In the genomic region with DNA sequence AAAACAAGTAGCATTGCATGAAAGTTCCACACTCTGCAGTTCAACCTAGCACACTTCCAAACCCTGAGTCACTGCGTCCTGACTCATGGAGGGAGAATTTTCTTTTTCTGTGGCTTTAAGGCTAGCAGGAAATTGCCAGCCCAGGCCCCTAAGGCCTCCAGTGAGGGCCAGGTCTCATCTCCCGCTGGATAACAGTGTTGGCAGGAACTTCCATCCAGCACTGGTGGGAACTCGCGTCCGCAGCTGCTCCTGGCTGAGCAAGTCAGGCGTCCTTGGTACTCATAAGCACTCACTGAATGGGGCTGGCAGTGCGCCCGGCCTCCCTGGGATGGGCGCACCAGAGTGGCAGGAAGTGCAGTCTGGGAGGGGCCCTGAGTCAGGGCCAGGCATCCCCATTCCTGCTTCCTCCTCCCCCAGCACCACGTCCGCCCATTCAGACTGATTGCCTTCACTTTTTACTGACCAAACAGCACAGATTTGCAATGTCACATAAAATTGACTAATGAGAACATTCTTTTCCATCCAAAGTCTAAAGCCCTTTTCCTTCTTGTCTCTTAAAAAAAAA, we compare ENCODE assay signal across 1 cellular context.
TF ChIP-seq lines count a peak whose summit lies in the region.

No MANE protein-coding gene starts in this region.

TF ChIP-seq in GM23338, 12 proteins besides CTCF, POLR2A, EP300 and RAD21 (continued from another document):
- TF ChIP-seq EZH2phosphoT487 (IDR thresholded peaks at IDR 0.05; ENCODE audit: unreplicated experiment): no peak
- TF ChIP-seq STAT1 (IDR thresholded peaks at IDR 0.05; ENCODE audit: unreplicated experiment): no peak
